ENCODE assay signal across 26 cellular contexts in genomic region chr9:37242089-37242488, GRCh38.
"Had no signal": no experiment of that assay in that cellular context is flagged by ENCODE, and none has a peak within 500 bp of the region (broad histone marks: within the 10 kb centered on the region; RNA-seq: fewer than 3 reads in every experiment).

No MANE protein-coding gene starts in this region.

- H3K27ac ChIP-seq: epithelial cell of prostate, gastrocnemius medialis, prostate gland, right atrium auricular region, sigmoid colon, testis, tibial artery had no signal

- DNase-seq: effector CD8-positive, alpha-beta T cell; endodermal cell; gastrocnemius medialis; head of caudate nucleus; kidney; mesenchymal stem cell; naive thymus-derived CD4-positive, alpha-beta T cell; nephron progenitor cell; nucleus accumbens; sigmoid colon; stimulated activated CD4-positive, alpha-beta T cell treated with anti-CD3 and anti-CD28 coated beads, Interleukin-2, amount 100 ng/mL, for 24 hours; stimulated activated CD4-positive, alpha-beta T cell treated with anti-CD3 and anti-CD28 coated beads, Interleukin-4, amount 100 ng/mL, for 24 hours; stimulated activated naive CD8-positive, alpha-beta T cell treated with anti-CD3 and anti-CD28 coated beads, Interleukin-15, Interleukin-2, amounts not matched to agents 100 U/mL and 50 U/mL, for 24 hours; substantia nigra; testis; tibial artery had no signal

- H3K4me3 Mint-ChIP-seq: endodermal cell; mesothelial cell of epicardium; naive thymus-derived CD4-positive, alpha-beta T cell; nephron progenitor cell; stimulated activated memory B cell treated with anti-CD40 and anti-IgM and Interleukin-4, amounts not matched to agents 10 μg/mL and 1 μg/mL and 100 μg/mL, for 72 hours; type B pancreatic cell had no signal

- H3K4me3 ChIP-seq: gastrocnemius medialis, lung, prostate gland, right atrium auricular region, sigmoid colon, testis, tibial artery had no signal

- H3K4me1 Mint-ChIP-seq: mesothelial cell of epicardium had no signal

- H3K27me3 Mint-ChIP-seq: naive thymus-derived CD4-positive, alpha-beta T cell; stimulated activated memory B cell treated with anti-CD40 and anti-IgM and Interleukin-4, amounts not matched to agents 10 μg/mL and 1 μg/mL and 100 μg/mL, for 72 hours; type B pancreatic cell had no signal

- FAIRE-seq: colon, kidney had no signal

- H3K36me3 ChIP-seq: gastrocnemius medialis, prostate gland, right atrium auricular region, sigmoid colon, tibial artery had no signal

- H3K9me3 ChIP-seq: gastrocnemius medialis, prostate gland, right atrium auricular region, sigmoid colon, testis, tibial artery had no signal

- H3K9me3 Mint-ChIP-seq: endodermal cell; mesothelial cell of epicardium; naive thymus-derived CD4-positive, alpha-beta T cell; nephron progenitor cell; stimulated activated memory B cell treated with anti-CD40 and anti-IgM and Interleukin-4, amounts not matched to agents 10 μg/mL and 1 μg/mL and 100 μg/mL, for 72 hours; type B pancreatic cell had no signal

- H3K27ac Mint-ChIP-seq: endodermal cell; mesothelial cell of epicardium; naive thymus-derived CD4-positive, alpha-beta T cell; nephron progenitor cell; stimulated activated memory B cell treated with anti-CD40 and anti-IgM and Interleukin-4, amounts not matched to agents 10 μg/mL and 1 μg/mL and 100 μg/mL, for 72 hours; type B pancreatic cell had no signal

- ATAC-seq: esophagus mucosa; gastrocnemius medialis; left lobe of liver; naive thymus-derived CD4-positive, alpha-beta T cell; stimulated activated memory B cell treated with anti-CD40 and anti-IgM and Interleukin-4, amounts not matched to agents 10 μg/mL and 1 μg/mL and 100 μg/mL, for 72 hours; stimulated activated naive CD8-positive, alpha-beta T cell treated with anti-CD3 and anti-CD28 coated beads, Interleukin-15, Interleukin-2, amounts not matched to agents 100 U/mL and 50 U/mL, for 24 hours had no signal

- H3K27me3 ChIP-seq: gastrocnemius medialis, right atrium auricular region, sigmoid colon, testis, tibial artery had no signal
